20 cellular contexts compared by ENCODE assay signal in the genomic region with DNA sequence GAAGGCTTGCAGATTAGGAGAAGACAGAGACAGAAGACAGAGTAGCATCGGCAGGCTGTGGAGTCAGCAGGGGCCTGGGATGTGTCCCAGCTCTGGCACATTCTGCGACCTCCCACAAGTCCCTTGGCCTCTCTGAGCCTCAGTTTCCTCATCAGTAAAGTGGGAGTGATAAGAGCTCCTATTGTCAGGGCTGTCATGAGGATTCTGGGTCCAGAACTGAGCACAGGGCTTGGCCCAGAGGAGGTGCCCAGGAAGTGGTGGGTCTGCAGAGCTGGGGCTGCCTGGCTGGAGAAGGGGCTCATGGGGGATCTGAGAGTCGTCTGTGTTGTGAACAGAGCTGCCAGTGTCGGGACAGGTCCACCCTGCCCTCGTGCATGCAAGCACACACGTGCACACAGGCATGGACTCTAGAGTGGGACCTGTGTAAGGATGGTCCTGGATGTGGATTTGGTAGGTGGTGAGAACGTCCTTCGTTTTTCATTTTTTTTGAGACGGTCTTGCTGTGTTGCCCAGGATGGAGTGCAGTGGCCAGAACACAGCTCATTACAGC.
DNase-seq lines count a peak whose midpoint lies in the region; ATAC-seq, FAIRE-seq and TF ChIP-seq lines count a peak whose summit lies in the region.
"Had no signal": no experiment of that assay in that cellular context is flagged by ENCODE, and none has a peak within 500 bp of the region (broad histone marks: within the 10 kb centered on the region; RNA-seq: fewer than 3 reads in every experiment).

No MANE protein-coding gene starts in this region.

- no peak overlapping the region for H4K5ac ChIP-seq in H1 (ENCODE audit: insufficient read length, low read depth, low read length)

- no peak overlapping the region for H3K9ac ChIP-seq in H1 (replicated peaks in 1 of 4; ENCODE audit: extremely low read depth in 1 of 4, low read depth in 3 of 4, low read length in 3 of 4)
- H3K9ac ChIP-seq: BLaER1 had no signal

- H3K9me3 Mint-ChIP-seq in natural killer cell, result no peaks in the 10 kb centered on the region
- no peaks in the 10 kb centered on the region for H3K9me3 Mint-ChIP-seq in natural killer cell treated with Interleukin-12 subunit alpha and Interleukin-12 subunit beta and Interleukin-15 and Interleukin-18, amount 100 ng/mL, for 72 hours

- peaks cover 20 to 43% of the 10 kb centered on the region in 2 donors for H3K27me3 Mint-ChIP-seq in natural killer cell (ENCODE audit: low read depth in 2 of 2)
- peaks cover 36 to 40% of the 10 kb centered on the region in 2 donors for H3K27me3 Mint-ChIP-seq in natural killer cell treated with Interleukin-12 subunit alpha and Interleukin-12 subunit beta and Interleukin-15 and Interleukin-18, amount 100 ng/mL, for 72 hours

- H3K27ac Mint-ChIP-seq in natural killer cell, result no peak overlapping the region
- H3K27ac Mint-ChIP-seq in natural killer cell treated with Interleukin-12 subunit alpha and Interleukin-12 subunit beta and Interleukin-15 and Interleukin-18, amount 100 ng/mL, for 72 hours, result no peak overlapping the region
- H3K27ac Mint-ChIP-seq: CD4-positive, alpha-beta memory T cell; HFFc6 had no signal

- peak overlapping the region; percentile 98; the same call in 1 of the 2 replicates for H2BK20ac ChIP-seq in H1 (ENCODE audit: low read length)

- H3K18ac ChIP-seq in H1 (ENCODE audit: extremely low read depth, low read length), result 0 out of 2 replicates have a peak overlapping the region, but pooled peaks have one; percentile 39

- peaks cover 0 to 7% of the 10 kb centered on the region in 2 experiments; a peak in 1 of 4 replicates for H3K9me3 ChIP-seq in H1 (ENCODE audit: insufficient read depth in 2 of 2, low read depth in 1 of 2, low read length in 1 of 2)
- H3K9me3 ChIP-seq: A549, SJCRH30 had no signal

- H3K23ac ChIP-seq in H1 (ENCODE audit: insufficient read length), result no peak overlapping the region

- FAIRE-seq in H1 (lab: Jason Lieb, UNC), result no peak
- FAIRE-seq: A549, GM12878, GM18507 had no signal

- no peaks in the 10 kb centered on the region for H3K36me3 Mint-ChIP-seq in natural killer cell
- no peaks in the 10 kb centered on the region for H3K36me3 Mint-ChIP-seq in natural killer cell treated with Interleukin-12 subunit alpha and Interleukin-12 subunit beta and Interleukin-15 and Interleukin-18, amount 100 ng/mL, for 72 hours
- H3K36me3 Mint-ChIP-seq: CD4-positive, alpha-beta memory T cell had no signal

- CTCF ChIA-PET in H1 (lab: Charles Lee; ENCODE audit: partially characterized antibody), result interaction anchor here (0.7 to 1.7 kb wide), 6 partner anchors 9 to 158 kb away, joined by 3 to 6 read pairs (median 4); no protein-coding TSS in a partner anchor

- no peak for TF ChIP-seq RAD21 in H1 (IDR thresholded peaks at IDR 0.05 in 1 of 2, conservative IDR thresholded peaks at IDR 0.05 in 1 of 2; ENCODE audit: low read depth in 2 of 2, low read length in 2 of 2)

- no peaks in the 10 kb centered on the region for H3K4me1 Mint-ChIP-seq in natural killer cell
- no peaks in the 10 kb centered on the region for H3K4me1 Mint-ChIP-seq in natural killer cell treated with Interleukin-12 subunit alpha and Interleukin-12 subunit beta and Interleukin-15 and Interleukin-18, amount 100 ng/mL, for 72 hours (ENCODE audit: low read depth in 2 of 2)
- H3K4me1 Mint-ChIP-seq: CD4-positive, alpha-beta memory T cell had no signal

- TF ChIP-seq EP300 in H1 (IDR thresholded peaks at IDR 0.05; ENCODE audit: borderline replicate concordance in 1 of 2, low read depth in 2 of 2, low read length in 2 of 2), result no peak

- POLR2A ChIA-PET in H1 (lab: Charles Lee; ENCODE audit: partially characterized antibody), result no interaction called here

- no peak for TF ChIP-seq POLR2A in H1 (IDR thresholded peaks at IDR 0.05; ENCODE audit: control extremely low read depth in 1 of 2, low read depth in 2 of 2, low read length in 2 of 2)

- no peaks in the 10 kb centered on the region; the same call in 1 of the 2 replicates for H3K23me2 ChIP-seq in H1 (ENCODE audit: low read depth, low read length)

- no peak overlapping the region for H3K27ac ChIP-seq in H1 (ENCODE audit: low read depth, low read length)
- H3K27ac ChIP-seq: A549, BLaER1, SJCRH30 had no signal

- H3K27me3 ChIP-seq in H1 (replicated peaks in 1 of 4; ENCODE audit: control insufficient read depth in 3 of 4, extremely low read depth in 1 of 4, insufficient read depth in 3 of 4, low read length in 3 of 4), result no peaks in the 10 kb centered on the region
- H3K27me3 ChIP-seq: BLaER1, SJCRH30 had no signal

- H3K79me1 ChIP-seq in H1 (ENCODE audit: low read depth, low read length), result no peaks in the 10 kb centered on the region

- H2BK5ac ChIP-seq in H1 (ENCODE audit: low read depth, low read length), result peak overlapping the region; percentile 27; the same call in 1 of the 2 replicates

- H3K36me3 ChIP-seq in H1 (ENCODE audit: control insufficient read depth in 2 of 4, insufficient read depth in 4 of 4, low read length in 3 of 4), result no peaks in the 10 kb centered on the region
- H3K36me3 ChIP-seq: BLaER1, SJCRH30 had no signal

- peak overlapping the region; percentile 59 for H4K91ac ChIP-seq in H1 (replicated peaks; ENCODE audit: insufficient read length, low read length)

- H3K79me2 ChIP-seq in H1 (ENCODE audit: control insufficient read depth in 1 of 2, insufficient read depth in 2 of 2, low read length in 2 of 2), result no peaks in the 10 kb centered on the region

- H3K14ac ChIP-seq in H1 (ENCODE audit: insufficient read length), result no peak overlapping the region

- H3K4me2 ChIP-seq in H1 (ENCODE audit: insufficient read depth in 1 of 2, low read depth in 2 of 2, low read length in 2 of 2), result no peak overlapping the region
- H3K4me2 ChIP-seq: A549, BLaER1 had no signal

- no peak overlapping the region; the same call in 1 of the 2 replicates for H4K8ac ChIP-seq in H1 (ENCODE audit: extremely low read depth, insufficient read depth, low read length)

- no peaks in the 10 kb centered on the region for H4K20me1 ChIP-seq in H1 (replicated peaks in 1 of 2; ENCODE audit: control insufficient read depth in 1 of 2, insufficient read depth in 2 of 2, low read length in 2 of 2)
- H4K20me1 ChIP-seq: BLaER1 had no signal

- peaks cover 12 to 27% (median 18%) of the 10 kb centered on the region in 4 experiments for H3K4me1 ChIP-seq in H1 (replicated peaks in 1 of 4; ENCODE audit: control insufficient read depth in 3 of 4, insufficient read depth in 4 of 4, low read length in 3 of 4)
- H3K4me1 ChIP-seq: A549, BLaER1, SJCRH30 had no signal

- no peak overlapping the region for H3K4ac ChIP-seq in H1 (replicated peaks; ENCODE audit: insufficient read length, low read depth, low read length)

- peak overlapping the region; percentile 93 for H2BK120ac ChIP-seq in H1 (replicated peaks; ENCODE audit: low read depth, low read length)

- WGBS in H1 (ENCODE audit: extremely low coverage in 1 of 2, insufficient coverage in 1 of 2, insufficient read length in 1 of 2, insufficient replicate concordance in 2 of 2, low coverage in 1 of 2, low lambda C conversion rate in 2 of 2, missing lambda C conversion rate in 1 of 2), 2 experiments, result 76% methylated on average over 9 of the region's 9 CpGs; no CpG with 5 or more reads in 1 of the 2 experiments

- no peak overlapping the region for H3K4me3 ChIP-seq in H1 (ENCODE audit: extremely low read depth in 1 of 4, insufficient read depth in 2 of 4, low read depth in 3 of 4, low read length in 4 of 4)
- H3K4me3 ChIP-seq: A549, BLaER1, GM12878, SJCRH30 had no signal

- no peak overlapping the region for H3K4me3 Mint-ChIP-seq in natural killer cell
- no peak overlapping the region for H3K4me3 Mint-ChIP-seq in natural killer cell treated with Interleukin-12 subunit alpha and Interleukin-12 subunit beta and Interleukin-15 and Interleukin-18, amount 100 ng/mL, for 72 hours
- H3K4me3 Mint-ChIP-seq: CD4-positive, alpha-beta memory T cell; HFFc6 had no signal

- ATAC-seq in natural killer cell (no peak), sciatic nerve (no peak), GM18861 (IDR thresholded peaks at IDR 0.05; ENCODE audit: unreplicated experiment) (no peak)
- no peak for ATAC-seq in natural killer cell treated with Interleukin-12 subunit alpha and Interleukin-12 subunit beta and Interleukin-15 and Interleukin-18, amount 100 ng/mL, for 72 hours
- ATAC-seq: A549, GM12878 had no signal

- peak overlapping the region; percentile 57 for H2AK5ac ChIP-seq in H1 (ENCODE audit: low read depth, low read length)

- no peak overlapping the region for H2AFZ ChIP-seq in H1 (ENCODE audit: low read length)

- intact Hi-C loops in natural killer cell (cut with micrococcal nuclease), result no loop called here
- intact Hi-C loops in sciatic nerve (cut with DNase I), result no loop called here

- DNase-seq in natural killer cell (peak; percentile 12), H1 (ENCODE audit: low read depth in 1 of 2, low spot score in 2 of 2) (no peak), sciatic nerve (ENCODE audit: low spot score) (peak; percentile 42), GM03348 (ENCODE audit: low spot score) (no peak), NCI-H1930 (lab: John Stamatoyannopoulos, UW) (no peak)
- DNase-seq in natural killer cell treated with Interleukin-12 subunit alpha and Interleukin-12 subunit beta and Interleukin-15 and Interleukin-18, amount 100 ng/mL, for 72 hours (ENCODE audit: low spot score), result no peak
- DNase-seq: CD4-positive, alpha-beta memory T cell; GF-D8; GOT3; NCI-H1417 treated with DMSO at 0.1 percent for 48 hours; NCI-H2029; NCI-H345; NCI-H526; SJCRH30 had no signal

- no peak for TF ChIP-seq CTCF in natural killer cell (IDR thresholded peaks at IDR 0.05)
- no peak for TF ChIP-seq CTCF in H1 (IDR thresholded peaks at IDR 0.05; ENCODE audit: control extremely low read depth in 1 of 3, insufficient read depth in 1 of 3, low read depth in 1 of 3, low read length in 3 of 3)

- no peak overlapping the region for H3K56ac ChIP-seq in H1 (replicated peaks; ENCODE audit: insufficient read length, low read depth, low read length)

- peak overlapping the region; percentile 76; the same call in 1 of the 2 replicates for H2BK15ac ChIP-seq in H1 (ENCODE audit: low read length)

- peak overlapping the region; percentile 94 for H2BK12ac ChIP-seq in H1 (ENCODE audit: low read depth, low read length)

TF ChIP-seq in H1, 55 proteins besides CTCF, POLR2A, EP300 and RAD21 (continues in another document):
- TF ChIP-seq CHD1 (IDR thresholded peaks at IDR 0.05; ENCODE audit: low read depth, low read length), result no peak
- TF ChIP-seq EZH2 (IDR thresholded peaks at IDR 0.05; ENCODE audit: low read depth, low read length, severe bottlenecking), result no peak
- no peak for TF ChIP-seq ASH2L (IDR thresholded peaks at IDR 0.05; ENCODE audit: low read length)
- no peak for TF ChIP-seq NRF1 (IDR thresholded peaks at IDR 0.05; ENCODE audit: low read depth, low read length)
- TF ChIP-seq SP1 (IDR thresholded peaks at IDR 0.05; ENCODE audit: low read depth, low read length), result no peak
- TF ChIP-seq RNF2 (IDR thresholded peaks at IDR 0.05; ENCODE audit: borderline replicate concordance, low read depth, low read length, missing control alignments, poor library complexity, severe bottlenecking), result no peak
- TF ChIP-seq TAF7 (optimal IDR thresholded peaks at IDR 0.05; ENCODE audit: borderline replicate concordance, low read depth, low read length), result no peak

Comparison
In these comparisons a context has a peak if more than half of its experiments do, and no peak if none do; other contexts are left out.
1. DNase-seq: peak in natural killer cell (single experiment) and sciatic nerve (single experiment); none in natural killer cell treated with Interleukin-12 subunit alpha and Interleukin-12 subunit beta and Interleukin-15 and Interleukin-18, amount 100 ng/mL, for 72 hours (single experiment), H1 (0 of 2), GM03348 (single experiment) and NCI-H1930 (0 of 2).